Comparison of ENCODE assay signal across 15 cellular contexts in genomic region chr17:80822700-80823410, GRCh38.
DNase-seq lines count a peak whose midpoint lies in the region; ATAC-seq and TF ChIP-seq lines count a peak whose summit lies in the region.
"Had no signal": no experiment of that assay in that cellular context is flagged by ENCODE, and none has a peak within 500 bp of the region (broad histone marks: within the 10 kb centered on the region; RNA-seq: fewer than 3 reads in every experiment).

No MANE protein-coding gene starts in this region.

- H3K4me1 ChIP-seq in lower lobe of right lung = peaks cover 11% of the 10 kb centered on the region

- H3K9me3 ChIP-seq in lower lobe of right lung = no peaks in the 10 kb centered on the region
- H3K9me3 ChIP-seq: neutrophil had no signal

- H3K27me3 ChIP-seq in H7 (ENCODE audit: control insufficient read depth, insufficient read depth, low read length) = no peaks in the 10 kb centered on the region
- no peaks in the 10 kb centered on the region for H3K27me3 ChIP-seq in lower lobe of right lung (ENCODE audit: low read depth)
- H3K27me3 ChIP-seq: neutrophil had no signal

- no peak for TF ChIP-seq CTCF in lower lobe of right lung (IDR thresholded peaks at IDR 0.05)

- ATAC-seq in lower lobe of right lung (no peak), HG03442 (IDR thresholded peaks at IDR 0.05; ENCODE audit: unreplicated experiment) (no peak)
- ATAC-seq: CD8-positive, alpha-beta T cell had no signal

- intact Hi-C loops in lower lobe of right lung (cut with DNase I) = no loop called here

- DNase-seq in NOMO-1 treated with DMSO at 0.1 percent for 48 hours (lab: John Stamatoyannopoulos, UW; ENCODE audit: unreplicated experiment) (peak; percentile 4), NOMO-1 (lab: John Stamatoyannopoulos, UW; ENCODE audit: unreplicated experiment in 2 of 2) (no peak), H7 (peak; percentile 34), SHP77 treated with DMSO at 0.1 percent for 48 hours (lab: John Stamatoyannopoulos, UW) (peak; percentile 25), lower lobe of right lung (peak; percentile 37), SW 1271 (lab: John Stamatoyannopoulos, UW) (no peak), NCI-H526 (lab: John Stamatoyannopoulos, UW) (no peak)
- DNase-seq: amygdala; CD8-positive, alpha-beta T cell; NCI-H1436; NCI-H524 had no signal

- H3K27ac ChIP-seq in lower lobe of right lung = no peak overlapping the region
- H3K27ac ChIP-seq: 22Rv1, neutrophil had no signal

- no peak overlapping the region for H3K4me3 ChIP-seq in H7 (ENCODE audit: insufficient read depth, low read depth, low read length)
- H3K4me3 ChIP-seq in lower lobe of right lung = no peak overlapping the region
- H3K4me3 ChIP-seq: lung had no signal

- H3K36me3 ChIP-seq in H7 (replicated peaks; ENCODE audit: control insufficient read depth, insufficient read depth, low read length) (no peaks in the 10 kb centered on the region), lower lobe of right lung (peaks cover 31% of the 10 kb centered on the region)
- H3K36me3 ChIP-seq: neutrophil had no signal

Comparison
In these comparisons a context has a peak if more than half of its experiments do, and no peak if none do; other contexts are left out.
1. DNase-seq: peak in NOMO-1 treated with DMSO at 0.1 percent for 48 hours (single experiment), H7 (single experiment), SHP77 treated with DMSO at 0.1 percent for 48 hours (single experiment) and lower lobe of right lung (single experiment); none in NOMO-1 (0 of 2), SW 1271 (0 of 2) and NCI-H526 (0 of 2).